1 cellular context compared by ENCODE assay signal in the genomic region with DNA sequence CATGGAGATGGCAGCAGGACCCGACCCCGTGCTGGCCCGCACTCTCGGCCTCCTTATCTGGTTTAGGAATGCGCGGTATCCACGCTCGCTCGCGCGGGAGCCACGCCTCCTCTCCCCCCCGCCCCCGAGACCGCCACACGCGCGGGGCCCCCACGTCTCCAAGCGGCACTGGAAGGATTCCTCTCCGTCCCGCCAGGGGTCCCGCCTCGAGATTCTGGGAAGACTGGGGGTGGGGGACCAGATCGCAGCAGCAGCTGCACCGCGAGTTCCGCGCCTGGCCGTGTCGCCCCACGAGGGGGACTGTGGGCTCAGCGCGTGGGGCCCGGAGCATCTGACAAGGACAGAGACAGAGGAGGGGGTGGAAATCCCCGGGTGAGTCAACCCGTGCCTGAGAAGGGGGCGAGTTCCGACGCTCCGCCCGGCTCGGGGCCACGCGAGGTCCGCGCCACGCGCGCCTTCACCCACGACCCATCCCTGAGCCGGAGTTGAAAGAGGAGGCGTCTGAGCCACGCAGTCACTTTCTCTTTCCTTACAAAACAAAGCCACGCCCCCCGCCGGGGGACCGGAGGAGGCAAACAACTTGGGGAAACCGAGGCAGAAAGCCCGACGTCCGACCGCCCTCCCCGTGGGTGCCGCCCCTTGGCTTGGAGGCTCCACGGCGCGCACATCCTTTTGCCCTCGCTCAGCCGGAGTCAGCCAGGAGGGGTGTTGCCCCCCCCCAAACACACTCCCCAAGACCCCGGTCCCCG.
TF ChIP-seq lines count a peak whose summit lies in the region.

No MANE protein-coding gene starts in this region.

TF ChIP-seq in GM12878, 131 proteins besides CTCF, POLR2A, EP300 and RAD21 (continued from another document):
- TF ChIP-seq ATF2 (IDR thresholded peaks at IDR 0.05; ENCODE audit: low read length) (no peak), STAT1 (conservative IDR thresholded peaks at IDR 0.05) (no peak), ETV6 (conservative IDR thresholded peaks at IDR 0.05 in 1 of 2, IDR thresholded peaks at IDR 0.05 in 1 of 2; ENCODE audit: borderline replicate concordance in 1 of 2, low read depth in 1 of 2) (no peak), HDAC6 (IDR thresholded peaks at IDR 0.05; ENCODE audit: unreplicated experiment) (no peak), TCF3 (IDR thresholded peaks at IDR 0.05; ENCODE audit: borderline replicate concordance, insufficient read depth, low read depth, low read length) (0 out of 2 replicates have a peak, but pooled peaks have one; percentile 6), HDAC2 (IDR thresholded peaks at IDR 0.05) (no peak), ATF7 (IDR thresholded peaks at IDR 0.05; ENCODE audit: low read depth) (no peak), SREBF1 (IDR thresholded peaks at IDR 0.05; ENCODE audit: low read length) (no peak), JUNB (IDR thresholded peaks at IDR 0.05) (peak; percentile 54), IRF3 (IDR thresholded peaks at IDR 0.05) (no peak), NFYA (IDR thresholded peaks at IDR 0.05; ENCODE audit: borderline replicate concordance, low read depth, low read length) (no peak), MYC (IDR thresholded peaks at IDR 0.05; ENCODE audit: insufficient read depth, insufficient read length, insufficient replicate concordance, low read length, severe bottlenecking) (no peak), POLR2AphosphoS5 (IDR thresholded peaks at IDR 0.05; ENCODE audit: low read length) (peak; percentile 69; the same call in 1 of the 2 replicates), MEF2A (IDR thresholded peaks at IDR 0.05; ENCODE audit: insufficient read depth, low read depth, low read length) (no peak), SUZ12 (IDR thresholded peaks at IDR 0.05; ENCODE audit: unreplicated experiment) (no peak), YY1 (IDR thresholded peaks at IDR 0.05; ENCODE audit: low read depth, low read length) (no peak; the same call in 1 of the 2 replicates), CREB1 (IDR thresholded peaks at IDR 0.05; ENCODE audit: low read depth) (no peak), E2F4 (IDR thresholded peaks at IDR 0.05; ENCODE audit: low read depth, low read length) (no peak), NRF1 (conservative IDR thresholded peaks at IDR 0.05; ENCODE audit: low read depth, low read length) (no peak), FOXK2 (IDR thresholded peaks at IDR 0.05) (no peak), TBL1XR1 (IDR thresholded peaks at IDR 0.05; ENCODE audit: low read depth, low read length) (no peak), TARDBP (IDR thresholded peaks at IDR 0.05; ENCODE audit: borderline replicate concordance) (0 out of 2 replicates have a peak, but pooled peaks have one; percentile 41), ZNF217 (IDR thresholded peaks at IDR 0.05) (0 out of 2 replicates have a peak, but pooled peaks have one; percentile 44), EED (IDR thresholded peaks at IDR 0.05; ENCODE audit: low read depth) (no peak), FOS (IDR thresholded peaks at IDR 0.05; ENCODE audit: borderline replicate concordance, extremely low read depth, insufficient read length) (no peak), HDGF (IDR thresholded peaks at IDR 0.05) (no peak; the same call in 1 of the 2 replicates), HCFC1 (IDR thresholded peaks at IDR 0.05; ENCODE audit: low read length) (no peak), RB1 (IDR thresholded peaks at IDR 0.05; ENCODE audit: borderline replicate concordance) (no peak; the same call in 1 of the 2 replicates), ZNF384 (IDR thresholded peaks at IDR 0.05; ENCODE audit: borderline replicate concordance, low read depth, low read length) (no peak), SRF (IDR thresholded peaks at IDR 0.05; ENCODE audit: low read depth in 2 of 2, low read length in 2 of 2) (no peak), ZZZ3 (IDR thresholded peaks at IDR 0.05; ENCODE audit: control insufficient read depth, insufficient read length, low read depth) (no peak), SMC3 (IDR thresholded peaks at IDR 0.05; ENCODE audit: borderline replicate concordance, low read length) (peak; percentile 1; the same call in 1 of the 2 replicates), IKZF2 (IDR thresholded peaks at IDR 0.05) (peak in 1 of 2 experiments; percentile 44; a peak in 3 of 4 replicates), PAX5 (IDR thresholded peaks at IDR 0.05; ENCODE audit: borderline replicate concordance, low read depth, low read length) (peak; percentile 52; the same call in 1 of the 2 replicates), BCL11A (IDR thresholded peaks at IDR 0.05; ENCODE audit: low read depth, low read length) (no peak)
- TF ChIP-seq, protein P1, sequence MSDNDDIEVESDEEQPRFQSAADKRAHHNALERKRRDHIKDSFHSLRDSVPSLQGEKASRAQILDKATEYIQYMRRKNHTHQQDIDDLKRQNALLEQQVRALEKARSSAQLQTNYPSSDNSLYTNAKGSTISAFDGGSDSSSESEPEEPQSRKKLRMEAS (IDR thresholded peaks at IDR 0.05; ENCODE audit: low read depth, low read length), result no peak; the same call in 1 of the 2 replicates
- TF ChIP-seq, protein P2, sequence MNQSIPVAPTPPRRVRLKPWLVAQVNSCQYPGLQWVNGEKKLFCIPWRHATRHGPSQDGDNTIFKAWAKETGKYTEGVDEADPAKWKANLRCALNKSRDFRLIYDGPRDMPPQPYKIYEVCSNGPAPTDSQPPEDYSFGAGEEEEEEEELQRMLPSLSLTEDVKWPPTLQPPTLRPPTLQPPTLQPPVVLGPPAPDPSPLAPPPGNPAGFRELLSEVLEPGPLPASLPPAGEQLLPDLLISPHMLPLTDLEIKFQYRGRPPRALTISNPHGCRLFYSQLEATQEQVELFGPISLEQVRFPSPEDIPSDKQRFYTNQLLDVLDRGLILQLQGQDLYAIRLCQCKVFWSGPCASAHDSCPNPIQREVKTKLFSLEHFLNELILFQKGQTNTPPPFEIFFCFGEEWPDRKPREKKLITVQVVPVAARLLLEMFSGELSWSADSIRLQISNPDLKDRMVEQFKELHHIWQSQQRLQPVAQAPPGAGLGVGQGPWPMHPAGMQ (IDR thresholded peaks at IDR 0.05; ENCODE audit: borderline replicate concordance), result no peak
